1 cellular context compared by ENCODE assay signal in the genomic region with DNA sequence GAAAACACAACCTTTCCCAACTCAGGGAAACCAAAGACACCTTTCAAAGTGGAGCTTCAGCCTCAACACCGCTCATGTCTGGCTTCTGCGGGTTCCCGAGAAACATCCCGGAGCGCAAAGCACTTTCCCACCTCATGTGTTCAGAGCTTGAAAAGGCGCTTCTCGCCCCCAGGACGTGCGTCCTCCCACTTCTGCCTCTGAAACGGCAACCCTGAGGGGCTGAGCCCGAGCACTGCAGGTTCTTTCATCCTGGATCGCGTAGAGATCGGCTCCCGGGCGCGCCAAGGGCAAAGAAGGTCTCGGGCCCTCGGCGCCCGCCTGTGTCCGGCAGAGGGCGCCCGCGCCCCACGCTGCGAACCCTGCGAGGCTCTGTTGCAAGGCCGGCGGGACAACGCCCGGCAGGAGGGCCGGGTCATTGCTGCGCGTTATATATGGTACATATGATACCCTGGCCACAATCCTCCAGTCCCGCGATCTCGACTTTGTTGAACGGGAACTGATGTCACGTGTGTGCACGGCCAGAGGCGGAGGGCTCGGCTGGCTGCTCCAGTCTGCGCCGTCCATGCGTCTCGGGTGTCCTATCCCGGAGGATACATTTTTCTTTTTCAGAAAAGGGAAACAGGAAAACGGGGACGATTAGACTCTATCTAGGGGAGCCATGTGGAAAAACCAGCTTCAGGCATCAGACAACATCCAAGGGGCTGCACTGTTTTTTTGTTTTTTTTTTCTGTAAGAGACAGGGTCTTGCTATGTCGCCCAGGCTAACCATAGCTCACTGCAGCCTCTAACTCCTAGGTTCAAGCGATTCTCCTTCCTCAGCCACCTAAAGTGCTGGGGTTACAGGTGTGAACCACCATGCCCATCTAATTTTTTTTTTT.
TF ChIP-seq lines count a peak whose summit lies in the region.

No MANE protein-coding gene starts in this region.

TF ChIP-seq in HepG2, 621 proteins besides CTCF, POLR2A, EP300 and RAD21 (continued from another document and continues in another):
- TF ChIP-seq, protein P1, sequence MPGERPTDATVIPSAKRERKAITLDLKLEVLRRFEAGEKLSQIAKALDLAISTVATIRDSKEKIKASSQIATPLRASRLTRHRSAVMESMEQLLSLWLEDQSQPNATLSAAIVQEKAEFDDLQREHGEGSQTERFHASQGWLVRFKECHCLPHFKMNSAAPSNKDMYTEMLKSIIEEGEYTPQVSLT (CRISPR knock-in tag; IDR thresholded peaks at IDR 0.05; ENCODE audit: borderline replicate concordance, low read depth) = no peak
- TF ChIP-seq MED13 (CRISPR knock-in tag; IDR thresholded peaks at IDR 0.05) = peak; percentile 39; the same call in 1 of the 2 replicates
- peak; percentile 63; the same call in 1 of the 2 replicates for TF ChIP-seq NCOA2 (CRISPR knock-in tag; IDR thresholded peaks at IDR 0.05)
- peak; percentile 84 for TF ChIP-seq ZNF274 (CRISPR knock-in tag; IDR thresholded peaks at IDR 0.05)
- TF ChIP-seq, protein P2, sequence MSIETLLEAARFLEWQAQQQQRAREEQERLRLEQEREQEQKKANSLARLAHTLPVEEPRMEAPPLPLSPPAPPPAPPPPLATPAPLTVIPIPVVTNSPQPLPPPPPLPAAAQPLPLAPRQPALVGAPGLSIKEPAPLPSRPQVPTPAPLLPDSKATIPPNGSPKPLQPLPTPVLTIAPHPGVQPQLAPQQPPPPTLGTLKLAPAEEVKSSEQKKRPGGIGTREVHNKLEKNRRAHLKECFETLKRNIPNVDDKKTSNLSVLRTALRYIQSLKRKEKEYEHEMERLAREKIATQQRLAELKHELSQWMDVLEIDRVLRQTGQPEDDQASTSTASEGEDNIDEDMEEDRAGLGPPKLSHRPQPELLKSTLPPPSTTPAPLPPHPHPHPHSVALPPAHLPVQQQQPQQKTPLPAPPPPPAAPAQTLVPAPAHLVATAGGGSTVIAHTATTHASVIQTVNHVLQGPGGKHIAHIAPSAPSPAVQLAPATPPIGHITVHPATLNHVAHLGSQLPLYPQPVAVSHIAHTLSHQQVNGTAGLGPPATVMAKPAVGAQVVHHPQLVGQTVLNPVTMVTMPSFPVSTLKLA (IDR thresholded peaks at IDR 0.05) = no peak
- TF ChIP-seq ZNF672 (CRISPR knock-in tag; IDR thresholded peaks at IDR 0.05) = no peak
- peak; percentile 75 for TF ChIP-seq DMAP1 (CRISPR knock-in tag; IDR thresholded peaks at IDR 0.05)
- TF ChIP-seq NKX3-1 (CRISPR knock-in tag; IDR thresholded peaks at IDR 0.05) = peak; percentile 88
- peak; percentile 98 for TF ChIP-seq GZF1 (CRISPR knock-in tag; IDR thresholded peaks at IDR 0.05)
- peak; percentile 73 for TF ChIP-seq PPARG (CRISPR knock-in tag; conservative IDR thresholded peaks at IDR 0.05)
- TF ChIP-seq SPEN (CRISPR knock-in tag; IDR thresholded peaks at IDR 0.05; ENCODE audit: low read depth) = peak; percentile 88
- TF ChIP-seq, protein P3, sequence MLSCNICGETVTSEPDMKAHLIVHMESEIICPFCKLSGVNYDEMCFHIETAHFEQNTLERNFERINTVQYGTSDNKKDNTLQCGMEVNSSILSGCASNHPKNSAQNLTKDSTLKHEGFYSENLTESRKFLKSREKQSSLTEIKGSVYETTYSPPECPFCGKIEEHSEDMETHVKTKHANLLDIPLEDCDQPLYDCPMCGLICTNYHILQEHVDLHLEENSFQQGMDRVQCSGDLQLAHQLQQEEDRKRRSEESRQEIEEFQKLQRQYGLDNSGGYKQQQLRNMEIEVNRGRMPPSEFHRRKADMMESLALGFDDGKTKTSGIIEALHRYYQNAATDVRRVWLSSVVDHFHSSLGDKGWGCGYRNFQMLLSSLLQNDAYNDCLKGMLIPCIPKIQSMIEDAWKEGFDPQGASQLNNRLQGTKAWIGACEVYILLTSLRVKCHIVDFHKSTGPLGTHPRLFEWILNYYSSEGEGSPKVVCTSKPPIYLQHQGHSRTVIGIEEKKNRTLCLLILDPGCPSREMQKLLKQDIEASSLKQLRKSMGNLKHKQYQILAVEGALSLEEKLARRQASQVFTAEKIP (CRISPR knock-in tag; IDR thresholded peaks at IDR 0.05; ENCODE audit: borderline replicate concordance) = no peak
- TF ChIP-seq, protein P4, sequence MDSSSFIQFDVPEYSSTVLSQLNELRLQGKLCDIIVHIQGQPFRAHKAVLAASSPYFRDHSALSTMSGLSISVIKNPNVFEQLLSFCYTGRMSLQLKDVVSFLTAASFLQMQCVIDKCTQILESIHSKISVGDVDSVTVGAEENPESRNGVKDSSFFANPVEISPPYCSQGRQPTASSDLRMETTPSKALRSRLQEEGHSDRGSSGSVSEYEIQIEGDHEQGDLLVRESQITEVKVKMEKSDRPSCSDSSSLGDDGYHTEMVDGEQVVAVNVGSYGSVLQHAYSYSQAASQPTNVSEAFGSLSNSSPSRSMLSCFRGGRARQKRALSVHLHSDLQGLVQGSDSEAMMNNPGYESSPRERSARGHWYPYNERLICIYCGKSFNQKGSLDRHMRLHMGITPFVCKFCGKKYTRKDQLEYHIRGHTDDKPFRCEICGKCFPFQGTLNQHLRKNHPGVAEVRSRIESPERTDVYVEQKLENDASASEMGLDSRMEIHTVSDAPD (CRISPR knock-in tag; IDR thresholded peaks at IDR 0.05) = no peak
- peak; percentile 34 for TF ChIP-seq SUZ12 (IDR thresholded peaks at IDR 0.05; ENCODE audit: low read depth, low read length)
- 0 out of 2 replicates have a peak, but pooled peaks have one; percentile 64 for TF ChIP-seq PITX1 (CRISPR knock-in tag; IDR thresholded peaks at IDR 0.05)
- TF ChIP-seq NR1H2 (CRISPR knock-in tag; IDR thresholded peaks at IDR 0.05; ENCODE audit: borderline replicate concordance, low read depth) = no peak
- no peak for TF ChIP-seq ZNF496 (CRISPR knock-in tag; IDR thresholded peaks at IDR 0.05; ENCODE audit: insufficient replicate concordance)
- no peak for TF ChIP-seq NPAS2 (CRISPR knock-in tag; IDR thresholded peaks at IDR 0.05; ENCODE audit: borderline replicate concordance)
- peak; percentile 74 for TF ChIP-seq FOXJ3 (CRISPR knock-in tag; IDR thresholded peaks at IDR 0.05; ENCODE audit: borderline replicate concordance)
- TF ChIP-seq ZNF724P (CRISPR knock-in tag; IDR thresholded peaks at IDR 0.05; ENCODE audit: borderline replicate concordance) = no peak; the same call in 1 of the 2 replicates
- TF ChIP-seq, protein P5, sequence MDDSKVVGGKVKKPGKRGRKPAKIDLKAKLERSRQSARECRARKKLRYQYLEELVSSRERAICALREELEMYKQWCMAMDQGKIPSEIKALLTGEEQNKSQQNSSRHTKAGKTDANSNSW (CRISPR knock-in tag; IDR thresholded peaks at IDR 0.05; ENCODE audit: borderline replicate concordance) = no peak
- TF ChIP-seq ZNF34 (CRISPR knock-in tag; IDR thresholded peaks at IDR 0.05; ENCODE audit: borderline replicate concordance) = peak; percentile 94; the same call in 1 of the 2 replicates
- TF ChIP-seq NR2F2 (IDR thresholded peaks at IDR 0.05; ENCODE audit: borderline replicate concordance, low read depth) = peak; percentile 31; the same call in 1 of the 2 replicates
- peak; percentile 93; the same call in 1 of the 2 replicates for TF ChIP-seq RFXAP (CRISPR knock-in tag; IDR thresholded peaks at IDR 0.05; ENCODE audit: borderline replicate concordance)
- TF ChIP-seq TSC22D2 (CRISPR knock-in tag; IDR thresholded peaks at IDR 0.05; ENCODE audit: borderline replicate concordance) = peak; percentile 97; the same call in 1 of the 2 replicates
- no peak for TF ChIP-seq ZNF530 (CRISPR knock-in tag; IDR thresholded peaks at IDR 0.05; ENCODE audit: low read depth)
- no peak for TF ChIP-seq ZBTB42 (CRISPR knock-in tag; IDR thresholded peaks at IDR 0.05)
- TF ChIP-seq, protein P6, sequence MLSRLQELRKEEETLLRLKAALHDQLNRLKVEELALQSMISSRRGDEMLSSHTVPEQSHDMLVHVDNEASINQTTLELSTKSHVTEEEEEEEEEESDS (CRISPR knock-in tag; IDR thresholded peaks at IDR 0.05; ENCODE audit: borderline replicate concordance) = 0 out of 2 replicates have a peak, but pooled peaks have one; percentile 31
- peak; percentile 72 for TF ChIP-seq SAFB2 (CRISPR knock-in tag; IDR thresholded peaks at IDR 0.05; ENCODE audit: borderline replicate concordance, low read depth)
- no peak for TF ChIP-seq NAIF1 (CRISPR knock-in tag; IDR thresholded peaks at IDR 0.05; ENCODE audit: borderline replicate concordance)
- TF ChIP-seq, protein P7, sequence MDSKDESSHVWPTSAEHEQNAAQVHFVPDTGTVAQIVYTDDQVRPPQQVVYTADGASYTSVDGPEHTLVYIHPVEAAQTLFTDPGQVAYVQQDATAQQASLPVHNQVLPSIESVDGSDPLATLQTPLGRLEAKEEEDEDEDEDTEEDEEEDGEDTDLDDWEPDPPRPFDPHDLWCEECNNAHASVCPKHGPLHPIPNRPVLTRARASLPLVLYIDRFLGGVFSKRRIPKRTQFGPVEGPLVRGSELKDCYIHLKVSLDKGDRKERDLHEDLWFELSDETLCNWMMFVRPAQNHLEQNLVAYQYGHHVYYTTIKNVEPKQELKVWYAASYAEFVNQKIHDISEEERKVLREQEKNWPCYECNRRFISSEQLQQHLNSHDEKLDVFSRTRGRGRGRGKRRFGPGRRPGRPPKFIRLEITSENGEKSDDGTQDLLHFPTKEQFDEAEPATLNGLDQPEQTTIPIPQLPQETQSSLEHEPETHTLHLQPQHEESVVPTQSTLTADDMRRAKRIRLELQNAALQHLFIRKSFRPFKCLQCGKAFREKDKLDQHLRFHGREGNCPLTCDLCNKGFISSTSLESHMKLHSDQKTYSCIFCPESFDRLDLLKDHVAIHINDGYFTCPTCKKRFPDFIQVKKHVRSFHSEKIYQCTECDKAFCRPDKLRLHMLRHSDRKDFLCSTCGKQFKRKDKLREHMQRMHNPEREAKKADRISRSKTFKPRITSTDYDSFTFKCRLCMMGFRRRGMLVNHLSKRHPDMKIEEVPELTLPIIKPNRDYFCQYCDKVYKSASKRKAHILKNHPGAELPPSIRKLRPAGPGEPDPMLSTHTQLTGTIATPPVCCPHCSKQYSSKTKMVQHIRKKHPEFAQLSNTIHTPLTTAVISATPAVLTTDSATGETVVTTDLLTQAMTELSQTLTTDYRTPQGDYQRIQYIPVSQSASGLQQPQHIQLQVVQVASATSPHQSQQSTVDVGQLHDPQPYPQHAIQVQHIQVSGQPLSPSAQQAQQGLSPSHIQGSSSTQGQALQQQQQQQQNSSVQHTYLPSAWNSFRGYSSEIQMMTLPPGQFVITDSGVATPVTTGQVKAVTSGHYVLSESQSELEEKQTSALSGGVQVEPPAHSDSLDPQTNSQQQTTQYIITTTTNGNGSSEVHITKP (CRISPR knock-in tag; IDR thresholded peaks at IDR 0.05; ENCODE audit: low read depth) = peak; percentile 83
- no peak for TF ChIP-seq PAF1 (CRISPR knock-in tag; IDR thresholded peaks at IDR 0.05)
- TF ChIP-seq, protein P8, sequence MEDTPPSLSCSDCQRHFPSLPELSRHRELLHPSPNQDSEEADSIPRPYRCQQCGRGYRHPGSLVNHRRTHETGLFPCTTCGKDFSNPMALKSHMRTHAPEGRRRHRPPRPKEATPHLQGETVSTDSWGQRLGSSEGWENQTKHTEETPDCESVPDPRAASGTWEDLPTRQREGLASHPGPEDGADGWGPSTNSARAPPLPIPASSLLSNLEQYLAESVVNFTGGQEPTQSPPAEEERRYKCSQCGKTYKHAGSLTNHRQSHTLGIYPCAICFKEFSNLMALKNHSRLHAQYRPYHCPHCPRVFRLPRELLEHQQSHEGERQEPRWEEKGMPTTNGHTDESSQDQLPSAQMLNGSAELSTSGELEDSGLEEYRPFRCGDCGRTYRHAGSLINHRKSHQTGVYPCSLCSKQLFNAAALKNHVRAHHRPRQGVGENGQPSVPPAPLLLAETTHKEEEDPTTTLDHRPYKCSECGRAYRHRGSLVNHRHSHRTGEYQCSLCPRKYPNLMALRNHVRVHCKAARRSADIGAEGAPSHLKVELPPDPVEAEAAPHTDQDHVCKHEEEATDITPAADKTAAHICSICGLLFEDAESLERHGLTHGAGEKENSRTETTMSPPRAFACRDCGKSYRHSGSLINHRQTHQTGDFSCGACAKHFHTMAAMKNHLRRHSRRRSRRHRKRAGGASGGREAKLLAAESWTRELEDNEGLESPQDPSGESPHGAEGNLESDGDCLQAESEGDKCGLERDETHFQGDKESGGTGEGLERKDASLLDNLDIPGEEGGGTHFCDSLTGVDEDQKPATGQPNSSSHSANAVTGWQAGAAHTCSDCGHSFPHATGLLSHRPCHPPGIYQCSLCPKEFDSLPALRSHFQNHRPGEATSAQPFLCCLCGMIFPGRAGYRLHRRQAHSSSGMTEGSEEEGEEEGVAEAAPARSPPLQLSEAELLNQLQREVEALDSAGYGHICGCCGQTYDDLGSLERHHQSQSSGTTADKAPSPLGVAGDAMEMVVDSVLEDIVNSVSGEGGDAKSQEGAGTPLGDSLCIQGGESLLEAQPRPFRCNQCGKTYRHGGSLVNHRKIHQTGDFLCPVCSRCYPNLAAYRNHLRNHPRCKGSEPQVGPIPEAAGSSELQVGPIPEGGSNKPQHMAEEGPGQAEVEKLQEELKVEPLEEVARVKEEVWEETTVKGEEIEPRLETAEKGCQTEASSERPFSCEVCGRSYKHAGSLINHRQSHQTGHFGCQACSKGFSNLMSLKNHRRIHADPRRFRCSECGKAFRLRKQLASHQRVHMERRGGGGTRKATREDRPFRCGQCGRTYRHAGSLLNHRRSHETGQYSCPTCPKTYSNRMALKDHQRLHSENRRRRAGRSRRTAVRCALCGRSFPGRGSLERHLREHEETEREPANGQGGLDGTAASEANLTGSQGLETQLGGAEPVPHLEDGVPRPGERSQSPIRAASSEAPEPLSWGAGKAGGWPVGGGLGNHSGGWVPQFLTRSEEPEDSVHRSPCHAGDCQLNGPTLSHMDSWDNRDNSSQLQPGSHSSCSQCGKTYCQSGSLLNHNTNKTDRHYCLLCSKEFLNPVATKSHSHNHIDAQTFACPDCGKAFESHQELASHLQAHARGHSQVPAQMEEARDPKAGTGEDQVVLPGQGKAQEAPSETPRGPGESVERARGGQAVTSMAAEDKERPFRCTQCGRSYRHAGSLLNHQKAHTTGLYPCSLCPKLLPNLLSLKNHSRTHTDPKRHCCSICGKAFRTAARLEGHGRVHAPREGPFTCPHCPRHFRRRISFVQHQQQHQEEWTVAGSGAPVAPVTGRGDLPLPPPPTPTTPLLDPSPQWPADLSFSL (CRISPR knock-in tag; IDR thresholded peaks at IDR 0.05) = peak; percentile 53; the same call in 1 of the 2 replicates
- TF ChIP-seq ZNF564 (CRISPR knock-in tag; IDR thresholded peaks at IDR 0.05) = no peak
- TF ChIP-seq ZNF431 (CRISPR knock-in tag; IDR thresholded peaks at IDR 0.05; ENCODE audit: borderline replicate concordance, low read depth) = no peak
- TF ChIP-seq ZNF773 (CRISPR knock-in tag; IDR thresholded peaks at IDR 0.05; ENCODE audit: borderline replicate concordance) = peak; percentile 64; the same call in 1 of the 2 replicates
- no peak for TF ChIP-seq ZNF841 (CRISPR knock-in tag; IDR thresholded peaks at IDR 0.05; ENCODE audit: borderline replicate concordance)
- peak; percentile 84 for TF ChIP-seq GABPB1 (CRISPR knock-in tag; IDR thresholded peaks at IDR 0.05)
